8 cellular contexts compared by ENCODE assay signal in genomic region chr19:49488046-49488862, GRCh38. TPM values are rescaled to one million over a fixed set of nuclear protein-coding genes. Genes with fewer than 3 reads are reported as not detected.
DNase-seq lines count a peak whose midpoint lies in the region; ATAC-seq and TF ChIP-seq lines count a peak whose summit lies in the region.

No MANE protein-coding gene starts in this region.

- peaks cover 45% of the 10 kb centered on the region for H3K36me3 ChIP-seq in left ventricle myocardium inferior
- H3K36me3 ChIP-seq in adrenal gland (replicated peaks in 1 of 2): peaks cover 0 to 41% of the 10 kb centered on the region in 2 donors
- no peaks in the 10 kb centered on the region for H3K36me3 ChIP-seq in uterus

- H3K27me3 ChIP-seq in left ventricle myocardium inferior (ENCODE audit: low read depth): no peaks in the 10 kb centered on the region
- no peaks in the 10 kb centered on the region for H3K27me3 ChIP-seq in adrenal gland
- no peaks in the 10 kb centered on the region for H3K27me3 ChIP-seq in uterus

- H3K9me3 ChIP-seq in left ventricle myocardium inferior (replicated peaks): no peaks in the 10 kb centered on the region
- H3K9me3 ChIP-seq in adrenal gland (replicated peaks in 1 of 3): no peaks in the 10 kb centered on the region
- no peaks in the 10 kb centered on the region for H3K9me3 ChIP-seq in uterus

- H3K27ac ChIP-seq in left ventricle myocardium inferior (replicated peaks) (peak overlapping the region; percentile 93), adrenal gland (peak overlapping the region; percentile 76 to 92 (median 89)), uterus (peak overlapping the region; percentile 93)

- TF ChIP-seq CTCF in left ventricle myocardium inferior (IDR thresholded peaks at IDR 0.05; ENCODE audit: borderline replicate concordance) (no peak), adrenal gland (IDR thresholded peaks at IDR 0.05) (no peak), lower leg skin (IDR thresholded peaks at IDR 0.05) (no peak), uterus (IDR thresholded peaks at IDR 0.05) (no peak)

- no peak for TF ChIP-seq POLR2A in adrenal gland (IDR thresholded peaks at IDR 0.05)
- TF ChIP-seq POLR2A in lower leg skin (IDR thresholded peaks at IDR 0.05): no peak
- no peak for TF ChIP-seq POLR2A in uterus (IDR thresholded peaks at IDR 0.05)

- ATAC-seq in Right ventricle myocardium inferior (no peak), HG02610 (IDR thresholded peaks at IDR 0.05; ENCODE audit: unreplicated experiment) (no peak)

- intact Hi-C loops in left ventricle myocardium inferior (cut with micrococcal nuclease) (no loop called here), Right ventricle myocardium inferior (cut with DNase I) (no loop called here), adrenal gland (cut with DNase I) (no loop called here), lower leg skin (cut with DNase I; ENCODE audit: low total_unique reads) (no loop called here), uterus (cut with DNase I; ENCODE audit: low total_unique reads) (no loop called here)

- no peak for DNase-seq in left ventricle myocardium inferior
- no peak for DNase-seq in Right ventricle myocardium inferior (ENCODE audit: missing footprints)
- DNase-seq in adrenal gland: no peak
- no peak for DNase-seq in lower leg skin (ENCODE audit: low spot score in 2 of 2)
- no peak for DNase-seq in uterus
- no peak for DNase-seq in GF-D8 (lab: John Stamatoyannopoulos, UW)
- DNase-seq in retina: no peak

- peak overlapping the region; percentile 98 for H3K4me3 ChIP-seq in left ventricle myocardium inferior
- H3K4me3 ChIP-seq in adrenal gland: peak overlapping the region; percentile 79 to 99 (median 86)
- peak overlapping the region; percentile 97 for H3K4me3 ChIP-seq in lower leg skin (ENCODE audit: low read depth, poor library complexity, severe bottlenecking)
- peak overlapping the region; percentile 93 to 94 for H3K4me3 ChIP-seq in uterus

- peaks cover 39% of the 10 kb centered on the region for H3K4me1 ChIP-seq in left ventricle myocardium inferior
- peaks cover 14 to 27% of the 10 kb centered on the region in 2 donors for H3K4me1 ChIP-seq in adrenal gland (replicated peaks in 1 of 2)
- peaks cover 9 to 20% of the 10 kb centered on the region in 2 donors for H3K4me1 ChIP-seq in uterus

- 0 to 1% (median 1%) methylated on average over 17 to 26 of the region's 26 CpGs for WGBS in adrenal gland, 4 donors
- WGBS in lower leg skin, 2 donors: 1 to 2% methylated on average over 26 of the region's 26 CpGs

RNA-seq across cellular contexts. Expression of gene RPL13A, which starts 0.8 kb away (rescaled TPM):
- total RNA-seq in left ventricle myocardium inferior (1,308 TPM), Right ventricle myocardium inferior (1,486 TPM), adrenal gland (1,000 to 10,000 TPM; 2,402 to 3,504 (median 2,561) TPM), lower leg skin (1,000 to 10,000 TPM; 3,727 to 4,286 (median 3,958) TPM), uterus (1,000 to 10,000 TPM; 1,462 to 5,863 (median 3,544) TPM)
- 1,000 to 10,000 TPM; 1,750 to 2,828 (median 2,567) TPM for polyA plus RNA-seq in adrenal gland

RNA-seq across cellular contexts. Expression of gene RPS11, which starts 8.0 kb away (rescaled TPM):
- total RNA-seq in left ventricle myocardium inferior (998 TPM), Right ventricle myocardium inferior (1,100 TPM), adrenal gland (1,000 to 10,000 TPM; 1,528 to 3,971 (median 2,289) TPM), lower leg skin (1,000 to 10,000 TPM; 4,267 to 5,958 (median 4,793) TPM), uterus (over 10,000 TPM in 1 of 4 donors, 1,000 to 10,000 TPM in 3; 2,160 to 10,624 (median 5,235) TPM)
- polyA plus RNA-seq in adrenal gland: 1,000 to 10,000 TPM; 2,684 to 4,591 (median 2,733) TPM

RNA-seq across cellular contexts. Expression of gene FLT3LG, which starts 14.2 kb away (rescaled TPM):
- total RNA-seq in left ventricle myocardium inferior (3.1 TPM), Right ventricle myocardium inferior (4.7 TPM), adrenal gland (10 to 100 TPM in 3 of 8 donors, 1 to 10 TPM in 5; 4.9 to 10.6 (median 8.7) TPM), lower leg skin (1 to 10 TPM; 2.8 to 6.0 (median 4.4) TPM), uterus (10 to 100 TPM in 1 of 4 donors, 1 to 10 TPM in 2, not detected in 1; 3.7 to 19.4 (median 4.1) TPM)
- polyA plus RNA-seq in adrenal gland: 10 to 100 TPM in 2 of 3 donors, 1 to 10 TPM in 1; 1.8 to 33.8 (median 24.7) TPM

RNA-seq across cellular contexts. Expression of gene FCGRT, which starts 24.2 kb away (rescaled TPM):
- total RNA-seq in left ventricle myocardium inferior (80.9 TPM), Right ventricle myocardium inferior (105 TPM), adrenal gland (100 to 1,000 TPM; 223 to 505 (median 364) TPM), lower leg skin (100 to 1,000 TPM; 130 to 198 (median 146) TPM), uterus (100 to 1,000 TPM; 151 to 226 (median 201) TPM)
- polyA plus RNA-seq in adrenal gland: 100 to 1,000 TPM in 2 of 3 donors, 10 to 100 TPM in 1; 90.2 to 253 (median 218) TPM

RNA-seq across cellular contexts. Expression of gene ALDH16A1, which starts 35.2 kb away (rescaled TPM):
- total RNA-seq in left ventricle myocardium inferior (9.6 TPM), Right ventricle myocardium inferior (12.7 TPM), adrenal gland (10 to 100 TPM; 23.8 to 47.8 (median 29.7) TPM), lower leg skin (10 to 100 TPM; 26.6 to 47.2 (median 42.6) TPM), uterus (10 to 100 TPM; 13.5 to 40.8 (median 34.5) TPM)
- 10 to 100 TPM in 2 of 3 donors, 1 to 10 TPM in 1; 3.6 to 95.5 (median 86.7) TPM for polyA plus RNA-seq in adrenal gland
